27 cellular contexts compared by ENCODE assay signal in the genomic region with DNA sequence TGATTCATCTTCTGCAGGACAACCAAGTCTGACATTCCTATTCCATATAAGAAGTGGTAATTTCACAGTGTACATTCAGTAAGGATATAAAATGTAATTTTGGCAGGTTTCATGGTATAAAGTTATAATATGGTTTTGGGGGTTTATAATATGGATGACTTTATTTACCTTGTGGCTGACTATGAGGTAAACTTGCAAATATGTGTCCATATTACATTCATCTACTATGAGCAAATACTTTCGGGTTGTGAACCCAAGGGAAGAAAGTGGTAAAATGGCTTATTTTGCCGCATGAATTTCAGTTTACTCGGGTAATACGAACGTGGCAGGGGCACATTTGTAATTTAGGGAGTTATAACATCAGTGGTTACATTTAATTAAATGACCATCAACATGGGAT.
DNase-seq lines count a peak whose midpoint lies in the region; ATAC-seq, FAIRE-seq and TF ChIP-seq lines count a peak whose summit lies in the region.
"Had no signal": no experiment of that assay in that cellular context is flagged by ENCODE, and none has a peak within 500 bp of the region (broad histone marks: within the 10 kb centered on the region; RNA-seq: fewer than 3 reads in every experiment).

No MANE protein-coding gene starts in this region.

- H3K27ac ChIP-seq in A549 (no peak overlapping the region), mammary epithelial cell (ENCODE audit: insufficient read depth, low read depth, low read length) (peak overlapping the region; percentile 35), keratinocyte (ENCODE audit: control insufficient read depth, insufficient read depth, low read length) (no peak overlapping the region), caudate nucleus (ENCODE audit: low read depth, low read length) (no peak overlapping the region)
- H3K27ac ChIP-seq: cardiac muscle cell, pancreas, spleen, transverse colon had no signal

- H3K27me3 ChIP-seq in mammary epithelial cell (ENCODE audit: insufficient read depth, low read length): no peaks in the 10 kb centered on the region
- H3K27me3 ChIP-seq in keratinocyte (ENCODE audit: control insufficient read depth, extremely low read depth, insufficient read depth, low read length): no peaks in the 10 kb centered on the region
- H3K27me3 ChIP-seq: cardiac muscle cell, pancreas, spleen, transverse colon had no signal

- TF ChIP-seq CTCF in A549 (IDR thresholded peaks at IDR 0.05) (no peak), mammary epithelial cell (conservative IDR thresholded peaks at IDR 0.05 in 1 of 2, IDR thresholded peaks at IDR 0.05 in 1 of 2; ENCODE audit: extremely low read depth in 1 of 2, insufficient read depth in 1 of 2, low read depth in 1 of 2, low read length in 2 of 2) (no peak), keratinocyte (optimal IDR thresholded peaks at IDR 0.05 in 1 of 3, IDR thresholded peaks at IDR 0.05 in 1 of 3, conservative IDR thresholded peaks at IDR 0.05 in 1 of 3; ENCODE audit: extremely low read depth in 1 of 3, insufficient read depth in 2 of 3, low read length in 3 of 3) (no peak), omental fat pad (IDR thresholded peaks at IDR 0.05) (no peak)

- peaks cover 2% of the 10 kb centered on the region for H3K36me3 Mint-ChIP-seq in T-helper 17 cell (ENCODE audit: low read depth)
- H3K36me3 Mint-ChIP-seq: CD8-positive, alpha-beta T cell; natural killer cell treated with Interleukin-12 subunit alpha and Interleukin-12 subunit beta and Interleukin-15 and Interleukin-18, amount 100 ng/mL, for 72 hours had no signal

- in situ Hi-C loops in mammary epithelial cell (cut with MboI; ENCODE audit: low sequenced_read_pairs in 2 of 2): no loop called here

- H3K79me2 ChIP-seq in mammary epithelial cell (ENCODE audit: insufficient read depth, low read length): no peaks in the 10 kb centered on the region
- no peaks in the 10 kb centered on the region for H3K79me2 ChIP-seq in keratinocyte (ENCODE audit: control insufficient read depth, insufficient read depth, low read length)

- H3K27me3 Mint-ChIP-seq in T-helper 17 cell: no peaks in the 10 kb centered on the region
- H3K27me3 Mint-ChIP-seq: activated CD4-positive, alpha-beta T cell treated with anti-CD3 and anti-CD28 coated beads, Interleukin-2, amount 10 ng/mL, durations not matched to agents 24 days and 14 days; activated T-cell treated with anti-CD3 and anti-CD28 coated beads, Interleukin-2, amount 50 U/mL, for 24 hours had no signal

- no peaks in the 10 kb centered on the region for H4K20me1 ChIP-seq in mammary epithelial cell (ENCODE audit: insufficient read depth, low read length)
- H4K20me1 ChIP-seq in keratinocyte (ENCODE audit: control insufficient read depth, extremely low read depth, insufficient read depth, low read length): no peaks in the 10 kb centered on the region

- CTCF ChIA-PET in A549 (lab: Yijun Ruan, JAX): no interaction called here
- CTCF ChIA-PET in mammary epithelial cell (lab: Charles Lee; ENCODE audit: low non-redundant PET): interaction anchor here (1.0 kb wide), 1 partner anchor 153 kb away, joined by 3 read pairs; no protein-coding TSS in a partner anchor

- no peak overlapping the region for H3K9ac ChIP-seq in mammary epithelial cell (ENCODE audit: insufficient read depth, low read length)
- no peak overlapping the region for H3K9ac ChIP-seq in keratinocyte (ENCODE audit: control insufficient read depth, extremely low read depth, insufficient read depth, low read length)

- H3K36me3 ChIP-seq in mammary epithelial cell (ENCODE audit: insufficient read depth, low read length) (no peaks in the 10 kb centered on the region), keratinocyte (ENCODE audit: control insufficient read depth in 2 of 2, extremely low read depth in 1 of 2, insufficient read depth in 2 of 2, low read length in 2 of 2) (no peaks in the 10 kb centered on the region)
- H3K36me3 ChIP-seq: cardiac muscle cell, pancreas, spleen, transverse colon had no signal

- POLR2A ChIA-PET in A549 (lab: Yijun Ruan, JAX): no interaction called here

- dilution Hi-C loops in mammary epithelial cell (cut with HindIII; ENCODE audit: low sequenced_read_pairs) (no loop called here), keratinocyte (cut with MboI; ENCODE audit: extremely low pct_ligation_motif_present, low sequenced_read_pairs) (no loop called here)

- TF ChIP-seq RAD21 in A549 (conservative IDR thresholded peaks at IDR 0.05 in 1 of 2, IDR thresholded peaks at IDR 0.05 in 1 of 2): no peak

- peaks cover 3% of the 10 kb centered on the region for H3K4me1 Mint-ChIP-seq in T-helper 17 cell

- FAIRE-seq in A549 (lab: Jason Lieb, UNC) (no peak), keratinocyte (lab: Jason Lieb, UNC) (no peak)
- FAIRE-seq: H54, islet of Langerhans, K562, pancreas had no signal

- no peak overlapping the region for H3K4me3 Mint-ChIP-seq in T-helper 17 cell
- H3K4me3 Mint-ChIP-seq: activated CD4-positive, alpha-beta T cell treated with anti-CD3 and anti-CD28 coated beads, Interleukin-2, amount 10 ng/mL, durations not matched to agents 24 days and 14 days; activated T-cell treated with anti-CD3 and anti-CD28 coated beads, Interleukin-2, amount 50 U/mL, for 24 hours; CD8-positive, alpha-beta T cell; natural killer cell treated with Interleukin-12 subunit alpha and Interleukin-12 subunit beta and Interleukin-15 and Interleukin-18, amount 100 ng/mL, for 72 hours had no signal

- H3K4me2 ChIP-seq in A549 (peak overlapping the region; percentile 47), mammary epithelial cell (ENCODE audit: insufficient read depth, low read depth, low read length) (peak overlapping the region; percentile 48), keratinocyte (ENCODE audit: control insufficient read depth, extremely low read depth, insufficient read depth, low read depth, low read length) (peak overlapping the region; percentile 34)

- intact Hi-C loops in mammary epithelial cell (cut with micrococcal nuclease): no loop called here

- 41% methylated on average over 5 of the region's 5 CpGs for WGBS in A549 (ENCODE audit: missing lambda C conversion rate)
- 84% methylated on average over 5 of the region's 5 CpGs for WGBS in mammary epithelial cell (ENCODE audit: low coverage, missing lambda C conversion rate)

- H3K9me3 ChIP-seq in A549 (no peaks in the 10 kb centered on the region), mammary epithelial cell (replicated peaks; ENCODE audit: insufficient read depth, low read length) (no peaks in the 10 kb centered on the region), keratinocyte (ENCODE audit: control insufficient read depth, low read depth, low read length) (no peaks in the 10 kb centered on the region), T-helper 17 cell (ENCODE audit: control insufficient read depth, low read length, poor library complexity, severe bottlenecking) (no peaks in the 10 kb centered on the region)
- H3K9me3 ChIP-seq: pancreas, spleen, transverse colon had no signal

- no peaks in the 10 kb centered on the region for H3K9me1 ChIP-seq in keratinocyte (ENCODE audit: control insufficient read depth, extremely low read depth, insufficient read depth, low read length)

- no peak for TF ChIP-seq POLR2A in A549 (IDR thresholded peaks at IDR 0.05; ENCODE audit: low read length)
- no peak for TF ChIP-seq POLR2A in erythroblast (IDR thresholded peaks at IDR 0.05; ENCODE audit: low read length)

- H2AFZ ChIP-seq in mammary epithelial cell (ENCODE audit: low read depth, low read length) (no peak overlapping the region), keratinocyte (ENCODE audit: control insufficient read depth, low read length) (no peak overlapping the region)

- ATAC-seq in A549 (peak in 1 of 2 experiments; percentile 20; a peak in 1 of 6 replicates), T-helper 17 cell (no peak), omental fat pad (ENCODE audit: low FRiP score) (no peak)
- ATAC-seq: CD8-positive, alpha-beta T cell; K562 had no signal

- no peak for DNase-seq in A549 (ENCODE audit: low read depth in 1 of 2, low spot score in 1 of 2)
- peak; percentile 27 for DNase-seq in M059J (ENCODE audit: low read depth)
- no peak for DNase-seq in mammary epithelial cell
- no peak for DNase-seq in keratinocyte (ENCODE audit: low read depth, low spot score)
- no peak for DNase-seq in T-helper 17 cell
- no peak for DNase-seq in caudate nucleus (lab: John Stamatoyannopoulos, UW)
- no peak for DNase-seq in erythroblast (lab: John Stamatoyannopoulos, UW)
- no peak for DNase-seq in omental fat pad (ENCODE audit: low spot score)
- DNase-seq: activated CD4-positive, alpha-beta T cell treated with anti-CD3 and anti-CD28 coated beads, Interleukin-2, amount 10 ng/mL, durations not matched to agents 24 days and 14 days; activated naive CD4-positive, alpha-beta T cell treated with Interleukin-2 at 50 U/mL for 16 hours; activated T-cell treated with anti-CD3 and anti-CD28 coated beads, Interleukin-2, amount 50 U/mL, for 24 hours; CD8-positive, alpha-beta T cell; DMS 273 treated with DMSO at 0.1 percent for 48 hours; NCI-H1417 treated with DMSO at 0.1 percent for 48 hours; NCI-H2081; NCI-H446; NCI-H82; pancreas; RPMI8226; spleen; T-helper 9 cell; transverse colon had no signal

- no peak overlapping the region for H3K27ac Mint-ChIP-seq in T-helper 17 cell
- H3K27ac Mint-ChIP-seq: activated CD4-positive, alpha-beta T cell treated with anti-CD3 and anti-CD28 coated beads, Interleukin-2, amount 10 ng/mL, durations not matched to agents 24 days and 14 days; activated T-cell treated with anti-CD3 and anti-CD28 coated beads, Interleukin-2, amount 50 U/mL, for 24 hours; CD8-positive, alpha-beta T cell; natural killer cell treated with Interleukin-12 subunit alpha and Interleukin-12 subunit beta and Interleukin-15 and Interleukin-18, amount 100 ng/mL, for 72 hours had no signal

- H3K4me3 ChIP-seq in A549 (no peak overlapping the region), mammary epithelial cell (replicated peaks in 1 of 3; ENCODE audit: insufficient read depth in 1 of 3, low read depth in 2 of 3, low read length in 3 of 3) (no peak overlapping the region), keratinocyte (ENCODE audit: control insufficient read depth in 2 of 3, extremely low read depth in 1 of 3, insufficient read depth in 2 of 3, low read depth in 1 of 3, low read length in 3 of 3) (no peak overlapping the region)
- H3K4me3 ChIP-seq: cardiac muscle cell, K562, pancreas, spleen, transverse colon had no signal

- TF ChIP-seq EP300 in A549 (IDR thresholded peaks at IDR 0.05): no peak

- peaks cover 12% of the 10 kb centered on the region; the same call in 2 of the 3 replicates for H3K4me1 ChIP-seq in A549
- H3K4me1 ChIP-seq in mammary epithelial cell (ENCODE audit: insufficient read depth, low read length): peaks cover 38% of the 10 kb centered on the region
- peaks cover 33% of the 10 kb centered on the region for H3K4me1 ChIP-seq in keratinocyte (ENCODE audit: control insufficient read depth, extremely low read depth, insufficient read depth, low read length)
- H3K4me1 ChIP-seq: spleen, transverse colon had no signal

- BruUV-seq in mammary epithelial cell (replicated peaks; lab: Mats Ljungman, UMichigan): no TSS peak

TF ChIP-seq in A549, 52 proteins besides CTCF, POLR2A, EP300 and RAD21 (continues in another document):
- TF ChIP-seq EHF (CRISPR knock-in tag; IDR thresholded peaks at IDR 0.05) (no peak), NFE2L2 (conservative IDR thresholded peaks at IDR 0.05; ENCODE audit: low read length) (no peak), TP53 (CRISPR knock-in tag; IDR thresholded peaks at IDR 0.05) (no peak), GATA3 (IDR thresholded peaks at IDR 0.05; ENCODE audit: borderline replicate concordance) (no peak; the same call in 1 of the 2 replicates)
